In the genomic region with DNA sequence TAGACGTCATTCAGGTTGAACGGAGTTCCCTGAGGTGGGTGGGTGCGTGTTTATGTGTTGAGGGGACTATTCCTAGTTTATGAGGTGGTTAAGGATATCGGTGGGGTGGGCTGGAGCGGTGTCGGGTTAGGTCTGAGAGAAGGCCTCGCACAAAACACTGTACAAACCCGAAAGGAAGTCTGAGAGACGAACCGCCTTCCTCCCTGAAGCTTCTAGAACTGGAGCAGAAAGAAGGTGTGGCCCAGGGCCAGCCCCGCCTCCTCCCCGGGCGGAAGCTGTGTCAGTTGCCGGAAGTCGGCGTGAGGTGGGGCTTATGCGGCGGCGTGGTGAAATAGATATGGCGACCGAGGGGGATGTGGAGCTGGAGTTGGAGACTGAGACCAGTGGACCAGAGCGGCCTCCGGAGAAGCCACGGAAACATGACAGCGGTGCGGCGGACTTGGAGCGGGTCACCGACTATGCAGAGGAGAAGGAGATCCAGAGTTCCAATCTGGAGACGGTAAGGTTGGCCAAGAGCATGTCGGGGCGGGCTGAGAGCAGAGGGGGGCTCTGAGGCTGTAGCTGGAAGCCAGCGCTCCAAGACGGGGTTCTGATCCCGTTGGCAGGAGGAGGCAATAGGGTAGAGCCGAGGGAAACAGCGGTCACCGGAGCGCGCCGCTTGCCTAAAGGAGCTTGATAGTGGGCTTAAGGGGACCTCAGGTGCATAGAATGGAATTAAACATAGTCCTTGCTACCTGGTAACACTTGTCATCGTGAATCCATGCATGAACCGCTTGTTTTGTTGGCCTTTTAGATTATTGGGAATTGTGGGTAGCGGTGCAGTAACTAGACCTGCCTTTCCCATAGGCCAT, we compare ENCODE assay signal across 1 cellular context.
TF ChIP-seq lines count a peak whose summit lies in the region.

A gene with protein sequence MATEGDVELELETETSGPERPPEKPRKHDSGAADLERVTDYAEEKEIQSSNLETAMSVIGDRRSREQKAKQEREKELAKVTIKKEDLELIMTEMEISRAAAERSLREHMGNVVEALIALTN (plus strand): TSS at position 314 of the 851 bp plus-strand sequence. CDS start 24 bp downstream, at position 338.

TF ChIP-seq in GM12878, 131 proteins besides CTCF, POLR2A, EP300 and RAD21 (continued from another document and continues in another):
- TF ChIP-seq, protein P1, sequence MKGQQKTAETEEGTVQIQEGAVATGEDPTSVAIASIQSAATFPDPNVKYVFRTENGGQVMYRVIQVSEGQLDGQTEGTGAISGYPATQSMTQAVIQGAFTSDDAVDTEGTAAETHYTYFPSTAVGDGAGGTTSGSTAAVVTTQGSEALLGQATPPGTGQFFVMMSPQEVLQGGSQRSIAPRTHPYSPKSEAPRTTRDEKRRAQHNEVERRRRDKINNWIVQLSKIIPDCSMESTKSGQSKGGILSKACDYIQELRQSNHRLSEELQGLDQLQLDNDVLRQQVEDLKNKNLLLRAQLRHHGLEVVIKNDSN (IDR thresholded peaks at IDR 0.05; ENCODE audit: borderline replicate concordance, extremely low read length, insufficient read depth, low read depth, low read length), result no peak
- TF ChIP-seq POLR2AphosphoS2 (IDR thresholded peaks at IDR 0.05; ENCODE audit: low read depth, low read length) (peak; percentile 85; the same call in 1 of the 2 replicates), ZNF384 (IDR thresholded peaks at IDR 0.05; ENCODE audit: borderline replicate concordance, low read depth, low read length) (no peak), CUX1 (IDR thresholded peaks at IDR 0.05; ENCODE audit: insufficient replicate concordance, low read depth, low read length) (peak; percentile 21), ZNF274 (IDR thresholded peaks at IDR 0.05; ENCODE audit: insufficient read depth, insufficient read length) (no peak), BACH1 (IDR thresholded peaks at IDR 0.05; ENCODE audit: borderline replicate concordance) (peak; percentile 83; the same call in 1 of the 2 replicates), HCFC1 (IDR thresholded peaks at IDR 0.05; ENCODE audit: low read length) (0 out of 2 replicates have a peak, but pooled peaks have one; percentile 28), JUNB (IDR thresholded peaks at IDR 0.05) (no peak), NR2C2 (IDR thresholded peaks at IDR 0.05; ENCODE audit: borderline replicate concordance, control insufficient read depth, insufficient read length, low read depth) (no peak), KAT2A (conservative IDR thresholded peaks at IDR 0.05; ENCODE audit: control insufficient read depth, low read depth, low read length) (no peak), FOXM1 (IDR thresholded peaks at IDR 0.05; ENCODE audit: low read depth, low read length) (no peak), RELA (IDR thresholded peaks at IDR 0.05; ENCODE audit: borderline replicate concordance, partially characterized antibody) (peak; percentile 46), MTA3 (IDR thresholded peaks at IDR 0.05; ENCODE audit: borderline replicate concordance, low read length) (peak; percentile 73; the same call in 1 of the 2 replicates), WRNIP1 (IDR thresholded peaks at IDR 0.05; ENCODE audit: borderline replicate concordance, low read depth, low read length) (0 out of 2 replicates have a peak, but pooled peaks have one; percentile 39), SIN3A (IDR thresholded peaks at IDR 0.05; ENCODE audit: low read depth, low read length) (peak; percentile 87; the same call in 1 of the 2 replicates), USF2 (IDR thresholded peaks at IDR 0.05; ENCODE audit: borderline replicate concordance, low read depth, low read length) (no peak), EGR1 (IDR thresholded peaks at IDR 0.05; ENCODE audit: borderline replicate concordance in 1 of 2, low read depth in 2 of 2, low read length in 2 of 2) (no peak), ZNF24 (IDR thresholded peaks at IDR 0.05) (no peak), ZBTB4 (CRISPR knock-in tag; IDR thresholded peaks at IDR 0.05) (no peak), IKZF2 (IDR thresholded peaks at IDR 0.05) (0 out of 4 replicates have a peak, but pooled peaks of 1 of the 2 experiments have one; percentile 12), EZH2 (IDR thresholded peaks at IDR 0.05; ENCODE audit: borderline replicate concordance, control insufficient read depth, low read depth, low read length) (no peak), PML (IDR thresholded peaks at IDR 0.05; ENCODE audit: low read length) (peak; percentile 83; the same call in 1 of the 2 replicates), LARP7 (IDR thresholded peaks at IDR 0.05) (no peak), SMC3 (IDR thresholded peaks at IDR 0.05; ENCODE audit: borderline replicate concordance, low read length) (no peak), SMAD5 (IDR thresholded peaks at IDR 0.05; ENCODE audit: low read depth) (peak; percentile 93), SRF (IDR thresholded peaks at IDR 0.05; ENCODE audit: low read depth in 2 of 2, low read length in 2 of 2) (no peak), GATAD2B (conservative IDR thresholded peaks at IDR 0.05; ENCODE audit: low read depth) (no peak; the same call in 1 of the 2 replicates), POU2F2 (IDR thresholded peaks at IDR 0.05; ENCODE audit: borderline replicate concordance, low read depth, low read length) (no peak)
- TF ChIP-seq, protein P2, sequence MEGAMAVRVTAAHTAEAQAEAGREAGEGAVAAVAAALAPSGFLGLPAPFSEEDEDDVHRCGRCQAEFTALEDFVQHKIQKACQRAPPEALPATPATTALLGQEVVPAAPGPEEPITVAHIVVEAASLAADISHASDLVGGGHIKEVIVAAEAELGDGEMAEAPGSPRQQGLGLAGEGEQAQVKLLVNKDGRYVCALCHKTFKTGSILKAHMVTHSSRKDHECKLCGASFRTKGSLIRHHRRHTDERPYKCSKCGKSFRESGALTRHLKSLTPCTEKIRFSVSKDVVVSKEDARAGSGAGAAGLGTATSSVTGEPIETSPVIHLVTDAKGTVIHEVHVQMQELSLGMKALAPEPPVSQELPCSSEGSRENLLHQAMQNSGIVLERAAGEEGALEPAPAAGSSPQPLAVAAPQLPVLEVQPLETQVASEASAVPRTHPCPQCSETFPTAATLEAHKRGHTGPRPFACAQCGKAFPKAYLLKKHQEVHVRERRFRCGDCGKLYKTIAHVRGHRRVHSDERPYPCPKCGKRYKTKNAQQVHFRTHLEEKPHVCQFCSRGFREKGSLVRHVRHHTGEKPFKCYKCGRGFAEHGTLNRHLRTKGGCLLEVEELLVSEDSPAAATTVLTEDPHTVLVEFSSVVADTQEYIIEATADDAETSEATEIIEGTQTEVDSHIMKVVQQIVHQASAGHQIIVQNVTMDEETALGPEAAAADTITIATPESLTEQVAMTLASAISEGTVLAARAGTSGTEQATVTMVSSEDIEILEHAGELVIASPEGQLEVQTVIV (IDR thresholded peaks at IDR 0.05; ENCODE audit: borderline replicate concordance, partially characterized antibody), result peak; percentile 64
- TF ChIP-seq, protein P3, sequence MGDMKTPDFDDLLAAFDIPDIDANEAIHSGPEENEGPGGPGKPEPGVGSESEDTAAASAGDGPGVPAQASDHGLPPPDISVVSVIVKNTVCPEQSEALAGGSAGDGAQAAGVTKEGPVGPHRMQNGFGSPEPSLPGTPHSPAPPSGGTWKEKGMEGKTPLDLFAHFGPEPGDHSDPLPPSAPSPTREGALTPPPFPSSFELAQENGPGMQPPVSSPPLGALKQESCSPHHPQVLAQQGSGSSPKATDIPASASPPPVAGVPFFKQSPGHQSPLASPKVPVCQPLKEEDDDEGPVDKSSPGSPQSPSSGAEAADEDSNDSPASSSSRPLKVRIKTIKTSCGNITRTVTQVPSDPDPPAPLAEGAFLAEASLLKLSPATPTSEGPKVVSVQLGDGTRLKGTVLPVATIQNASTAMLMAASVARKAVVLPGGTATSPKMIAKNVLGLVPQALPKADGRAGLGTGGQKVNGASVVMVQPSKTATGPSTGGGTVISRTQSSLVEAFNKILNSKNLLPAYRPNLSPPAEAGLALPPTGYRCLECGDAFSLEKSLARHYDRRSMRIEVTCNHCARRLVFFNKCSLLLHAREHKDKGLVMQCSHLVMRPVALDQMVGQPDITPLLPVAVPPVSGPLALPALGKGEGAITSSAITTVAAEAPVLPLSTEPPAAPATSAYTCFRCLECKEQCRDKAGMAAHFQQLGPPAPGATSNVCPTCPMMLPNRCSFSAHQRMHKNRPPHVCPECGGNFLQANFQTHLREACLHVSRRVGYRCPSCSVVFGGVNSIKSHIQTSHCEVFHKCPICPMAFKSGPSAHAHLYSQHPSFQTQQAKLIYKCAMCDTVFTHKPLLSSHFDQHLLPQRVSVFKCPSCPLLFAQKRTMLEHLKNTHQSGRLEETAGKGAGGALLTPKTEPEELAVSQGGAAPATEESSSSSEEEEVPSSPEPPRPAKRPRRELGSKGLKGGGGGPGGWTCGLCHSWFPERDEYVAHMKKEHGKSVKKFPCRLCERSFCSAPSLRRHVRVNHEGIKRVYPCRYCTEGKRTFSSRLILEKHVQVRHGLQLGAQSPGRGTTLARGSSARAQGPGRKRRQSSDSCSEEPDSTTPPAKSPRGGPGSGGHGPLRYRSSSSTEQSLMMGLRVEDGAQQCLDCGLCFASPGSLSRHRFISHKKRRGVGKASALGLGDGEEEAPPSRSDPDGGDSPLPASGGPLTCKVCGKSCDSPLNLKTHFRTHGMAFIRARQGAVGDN (IDR thresholded peaks at IDR 0.05), result peak; percentile 67
- TF ChIP-seq, protein P4, sequence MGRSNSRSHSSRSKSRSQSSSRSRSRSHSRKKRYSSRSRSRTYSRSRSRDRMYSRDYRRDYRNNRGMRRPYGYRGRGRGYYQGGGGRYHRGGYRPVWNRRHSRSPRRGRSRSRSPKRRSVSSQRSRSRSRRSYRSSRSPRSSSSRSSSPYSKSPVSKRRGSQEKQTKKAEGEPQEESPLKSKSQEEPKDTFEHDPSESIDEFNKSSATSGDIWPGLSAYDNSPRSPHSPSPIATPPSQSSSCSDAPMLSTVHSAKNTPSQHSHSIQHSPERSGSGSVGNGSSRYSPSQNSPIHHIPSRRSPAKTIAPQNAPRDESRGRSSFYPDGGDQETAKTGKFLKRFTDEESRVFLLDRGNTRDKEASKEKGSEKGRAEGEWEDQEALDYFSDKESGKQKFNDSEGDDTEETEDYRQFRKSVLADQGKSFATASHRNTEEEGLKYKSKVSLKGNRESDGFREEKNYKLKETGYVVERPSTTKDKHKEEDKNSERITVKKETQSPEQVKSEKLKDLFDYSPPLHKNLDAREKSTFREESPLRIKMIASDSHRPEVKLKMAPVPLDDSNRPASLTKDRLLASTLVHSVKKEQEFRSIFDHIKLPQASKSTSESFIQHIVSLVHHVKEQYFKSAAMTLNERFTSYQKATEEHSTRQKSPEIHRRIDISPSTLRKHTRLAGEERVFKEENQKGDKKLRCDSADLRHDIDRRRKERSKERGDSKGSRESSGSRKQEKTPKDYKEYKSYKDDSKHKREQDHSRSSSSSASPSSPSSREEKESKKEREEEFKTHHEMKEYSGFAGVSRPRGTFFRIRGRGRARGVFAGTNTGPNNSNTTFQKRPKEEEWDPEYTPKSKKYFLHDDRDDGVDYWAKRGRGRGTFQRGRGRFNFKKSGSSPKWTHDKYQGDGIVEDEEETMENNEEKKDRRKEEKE (IDR thresholded peaks at IDR 0.05), result no peak
